8 cellular contexts compared by ENCODE assay signal in genomic region chr5:109690456-109691247, GRCh38. TPM values are rescaled to one million over a fixed set of nuclear protein-coding genes. Genes with fewer than 3 reads are reported as not detected.
DNase-seq lines count a peak whose midpoint lies in the region; ATAC-seq and TF ChIP-seq lines count a peak whose summit lies in the region.

No MANE protein-coding gene starts in this region.

- H3K4me1 Mint-ChIP-seq in HFFc6 (ENCODE audit: low read depth) (peaks cover 47% of the 10 kb centered on the region), activated B cell treated with CpG ODN at 0.5 μM for 24 hours (peaks cover 51% of the 10 kb centered on the region), immature natural killer cell (peaks cover 53 to 61% of the 10 kb centered on the region in 2 donors)

- peak overlapping the region; percentile 82 to 93 (median 87) for H3K9ac ChIP-seq in skeletal muscle tissue (ENCODE audit: low read depth in 1 of 3, low read length in 3 of 3)

- CTCF ChIA-PET in activated B cell treated with CpG ODN at 0.5 μM for 24 hours (lab: Charles Lee): interaction anchor here (0.7 to 1.3 kb wide), 3 partner anchors 11 to 935 kb away, joined by 3 to 8 read pairs (median 4); no protein-coding TSS in a partner anchor

- no peaks in the 10 kb centered on the region for H3K27me3 ChIP-seq in skeletal muscle tissue (ENCODE audit: control insufficient read depth in 3 of 3, insufficient read depth in 3 of 3, low read length in 3 of 3)

- POLR2A ChIA-PET in activated B cell treated with CpG ODN at 0.5 μM for 24 hours (lab: Charles Lee): interaction anchor here (0.8 to 3.0 kb wide), 6 partner anchors 9 to 1308 kb away, joined by 3 to 25 read pairs (median 4); partner anchors contain the start of genes FBXL17, FER and PJA2

- no peaks in the 10 kb centered on the region for H3K36me3 ChIP-seq in skeletal muscle tissue (ENCODE audit: control insufficient read depth in 3 of 3, insufficient read depth in 3 of 3, low read length in 3 of 3)

- intact Hi-C loops in activated B cell treated with CpG ODN at 0.5 μM for 24 hours (cut with micrococcal nuclease): loop anchor here (1.0 to 10.0 kb wide), 6 partner anchors 11 to 1402 kb away; partner anchors contain the start of gene WDR36

- peak; percentile 83 for DNase-seq in GM03348 (ENCODE audit: low spot score)
- peak; percentile 75 for DNase-seq in HFFc6
- DNase-seq in NCI-H2081 treated with DMSO at 0.1 percent for 48 hours (lab: John Stamatoyannopoulos, UW): peak; percentile 16
- peak; percentile 55 for DNase-seq in activated B cell treated with CpG ODN at 0.5 μM for 24 hours
- peak; percentile 86 to 89 for DNase-seq in cardiac fibroblast (ENCODE audit: low read depth in 2 of 2)
- peak; percentile 62 to 67 (median 65) for DNase-seq in immature natural killer cell

- H3K27ac Mint-ChIP-seq in HFFc6: peak overlapping the region; percentile 88
- H3K27ac Mint-ChIP-seq in activated B cell treated with CpG ODN at 0.5 μM for 24 hours: peak overlapping the region; percentile 84
- peak overlapping the region; percentile 89 to 92 (median 90) for H3K27ac Mint-ChIP-seq in immature natural killer cell

- TF ChIP-seq CTCF in HFFc6 (IDR thresholded peaks at IDR 0.05) (peak; percentile 78), activated B cell treated with CpG ODN at 0.5 μM for 24 hours (IDR thresholded peaks at IDR 0.05) (no peak), cardiac fibroblast (IDR thresholded peaks at IDR 0.05; ENCODE audit: low read depth, low read length) (peak; percentile 85)

- H3K9me3 Mint-ChIP-seq in HFFc6 (peaks cover 12% of the 10 kb centered on the region; the same call in 1 of the 2 replicates), activated B cell treated with CpG ODN at 0.5 μM for 24 hours (peaks cover 6% of the 10 kb centered on the region), immature natural killer cell (no peaks in the 10 kb centered on the region)

- H3K4me1 ChIP-seq in skeletal muscle tissue (ENCODE audit: control insufficient read depth in 3 of 3, insufficient read depth in 3 of 3, low read length in 3 of 3): peaks cover 19 to 29% (median 26%) of the 10 kb centered on the region in 3 donors

- H3K27me3 Mint-ChIP-seq in HFFc6 (ENCODE audit: insufficient read depth) (peaks cover 2% of the 10 kb centered on the region), activated B cell treated with CpG ODN at 0.5 μM for 24 hours (peaks cover 4% of the 10 kb centered on the region), immature natural killer cell (ENCODE audit: low read depth in 3 of 3) (peaks cover 0 to 20% (median 1%) of the 10 kb centered on the region in 3 donors)

- peak overlapping the region; percentile 96 for H3K4me3 Mint-ChIP-seq in HFFc6
- H3K4me3 Mint-ChIP-seq in activated B cell treated with CpG ODN at 0.5 μM for 24 hours: peak overlapping the region; percentile 88
- H3K4me3 Mint-ChIP-seq in immature natural killer cell: peak overlapping the region; percentile 88 to 92 (median 90)

- H3K27ac ChIP-seq in skeletal muscle tissue (ENCODE audit: low read depth, low read length): peak overlapping the region; percentile 95

- H3K9me3 ChIP-seq in skeletal muscle tissue (ENCODE audit: control insufficient read depth in 3 of 3, low read length in 3 of 3): no peaks in the 10 kb centered on the region

- ATAC-seq in activated B cell treated with CpG ODN at 0.5 μM for 24 hours (ENCODE audit: low read depth) (peak; percentile 18), GM19463 (IDR thresholded peaks at IDR 0.05; ENCODE audit: unreplicated experiment) (no peak)

- no peaks in the 10 kb centered on the region for H3K36me3 Mint-ChIP-seq in HFFc6 (ENCODE audit: low read depth)
- peaks cover 7% of the 10 kb centered on the region for H3K36me3 Mint-ChIP-seq in activated B cell treated with CpG ODN at 0.5 μM for 24 hours (ENCODE audit: low read depth)
- no peaks in the 10 kb centered on the region for H3K36me3 Mint-ChIP-seq in immature natural killer cell

- H3K4me3 ChIP-seq in cardiac fibroblast (replicated peaks in 1 of 2; ENCODE audit: low read depth in 2 of 2, low read length in 2 of 2): peak overlapping the region; percentile 86 to 87
- H3K4me3 ChIP-seq in skeletal muscle tissue (ENCODE audit: low read length in 3 of 3): peak overlapping the region; percentile 86 to 94 (median 91)

RNA-seq across cellular contexts. Expression of gene MAN2A1, which starts 0.9 kb away (rescaled TPM):
- total RNA-seq in HFFc6 (2021; fragmentation: NEBNext Ultra II Directional; extraction: Animal tissue kit (Norgen Biotek cat#: 25700)): 10 to 100 TPM; 29.1 to 47.7 (median 39.0) TPM
- 42.7 and 48.6 TPM in 2 replicates for total RNA-seq in activated B cell treated with CpG ODN at 0.5 μM for 24 hours
- 10 to 100 TPM; 12.4 to 18.1 (median 14.4) TPM for polyA plus RNA-seq in immature natural killer cell
- 81.4 TPM for total RNA-seq in skeletal muscle tissue

Comparison
In these comparisons a context has a peak if more than half of its experiments do, and no peak if none do; other contexts are left out.
1. DNase-seq: peak in every context shown above with its lines; median percentile 88 in cardiac fibroblast; 83 in GM03348; 75 in HFFc6; 65 in immature natural killer cell; 55 in activated B cell treated with CpG ODN at 0.5 μM for 24 hours; 16 in NCI-H2081 treated with DMSO at 0.1 percent for 48 hours.